ENCODE assay signal across 1 cellular context in genomic region chr12:124516850-124517249, GRCh38.
TF ChIP-seq lines count a peak whose summit lies in the region.

No MANE protein-coding gene starts in this region.

TF ChIP-seq in GM23338, 12 proteins besides CTCF, POLR2A, EP300 and RAD21 (continued from another document):
- TF ChIP-seq, protein P1, sequence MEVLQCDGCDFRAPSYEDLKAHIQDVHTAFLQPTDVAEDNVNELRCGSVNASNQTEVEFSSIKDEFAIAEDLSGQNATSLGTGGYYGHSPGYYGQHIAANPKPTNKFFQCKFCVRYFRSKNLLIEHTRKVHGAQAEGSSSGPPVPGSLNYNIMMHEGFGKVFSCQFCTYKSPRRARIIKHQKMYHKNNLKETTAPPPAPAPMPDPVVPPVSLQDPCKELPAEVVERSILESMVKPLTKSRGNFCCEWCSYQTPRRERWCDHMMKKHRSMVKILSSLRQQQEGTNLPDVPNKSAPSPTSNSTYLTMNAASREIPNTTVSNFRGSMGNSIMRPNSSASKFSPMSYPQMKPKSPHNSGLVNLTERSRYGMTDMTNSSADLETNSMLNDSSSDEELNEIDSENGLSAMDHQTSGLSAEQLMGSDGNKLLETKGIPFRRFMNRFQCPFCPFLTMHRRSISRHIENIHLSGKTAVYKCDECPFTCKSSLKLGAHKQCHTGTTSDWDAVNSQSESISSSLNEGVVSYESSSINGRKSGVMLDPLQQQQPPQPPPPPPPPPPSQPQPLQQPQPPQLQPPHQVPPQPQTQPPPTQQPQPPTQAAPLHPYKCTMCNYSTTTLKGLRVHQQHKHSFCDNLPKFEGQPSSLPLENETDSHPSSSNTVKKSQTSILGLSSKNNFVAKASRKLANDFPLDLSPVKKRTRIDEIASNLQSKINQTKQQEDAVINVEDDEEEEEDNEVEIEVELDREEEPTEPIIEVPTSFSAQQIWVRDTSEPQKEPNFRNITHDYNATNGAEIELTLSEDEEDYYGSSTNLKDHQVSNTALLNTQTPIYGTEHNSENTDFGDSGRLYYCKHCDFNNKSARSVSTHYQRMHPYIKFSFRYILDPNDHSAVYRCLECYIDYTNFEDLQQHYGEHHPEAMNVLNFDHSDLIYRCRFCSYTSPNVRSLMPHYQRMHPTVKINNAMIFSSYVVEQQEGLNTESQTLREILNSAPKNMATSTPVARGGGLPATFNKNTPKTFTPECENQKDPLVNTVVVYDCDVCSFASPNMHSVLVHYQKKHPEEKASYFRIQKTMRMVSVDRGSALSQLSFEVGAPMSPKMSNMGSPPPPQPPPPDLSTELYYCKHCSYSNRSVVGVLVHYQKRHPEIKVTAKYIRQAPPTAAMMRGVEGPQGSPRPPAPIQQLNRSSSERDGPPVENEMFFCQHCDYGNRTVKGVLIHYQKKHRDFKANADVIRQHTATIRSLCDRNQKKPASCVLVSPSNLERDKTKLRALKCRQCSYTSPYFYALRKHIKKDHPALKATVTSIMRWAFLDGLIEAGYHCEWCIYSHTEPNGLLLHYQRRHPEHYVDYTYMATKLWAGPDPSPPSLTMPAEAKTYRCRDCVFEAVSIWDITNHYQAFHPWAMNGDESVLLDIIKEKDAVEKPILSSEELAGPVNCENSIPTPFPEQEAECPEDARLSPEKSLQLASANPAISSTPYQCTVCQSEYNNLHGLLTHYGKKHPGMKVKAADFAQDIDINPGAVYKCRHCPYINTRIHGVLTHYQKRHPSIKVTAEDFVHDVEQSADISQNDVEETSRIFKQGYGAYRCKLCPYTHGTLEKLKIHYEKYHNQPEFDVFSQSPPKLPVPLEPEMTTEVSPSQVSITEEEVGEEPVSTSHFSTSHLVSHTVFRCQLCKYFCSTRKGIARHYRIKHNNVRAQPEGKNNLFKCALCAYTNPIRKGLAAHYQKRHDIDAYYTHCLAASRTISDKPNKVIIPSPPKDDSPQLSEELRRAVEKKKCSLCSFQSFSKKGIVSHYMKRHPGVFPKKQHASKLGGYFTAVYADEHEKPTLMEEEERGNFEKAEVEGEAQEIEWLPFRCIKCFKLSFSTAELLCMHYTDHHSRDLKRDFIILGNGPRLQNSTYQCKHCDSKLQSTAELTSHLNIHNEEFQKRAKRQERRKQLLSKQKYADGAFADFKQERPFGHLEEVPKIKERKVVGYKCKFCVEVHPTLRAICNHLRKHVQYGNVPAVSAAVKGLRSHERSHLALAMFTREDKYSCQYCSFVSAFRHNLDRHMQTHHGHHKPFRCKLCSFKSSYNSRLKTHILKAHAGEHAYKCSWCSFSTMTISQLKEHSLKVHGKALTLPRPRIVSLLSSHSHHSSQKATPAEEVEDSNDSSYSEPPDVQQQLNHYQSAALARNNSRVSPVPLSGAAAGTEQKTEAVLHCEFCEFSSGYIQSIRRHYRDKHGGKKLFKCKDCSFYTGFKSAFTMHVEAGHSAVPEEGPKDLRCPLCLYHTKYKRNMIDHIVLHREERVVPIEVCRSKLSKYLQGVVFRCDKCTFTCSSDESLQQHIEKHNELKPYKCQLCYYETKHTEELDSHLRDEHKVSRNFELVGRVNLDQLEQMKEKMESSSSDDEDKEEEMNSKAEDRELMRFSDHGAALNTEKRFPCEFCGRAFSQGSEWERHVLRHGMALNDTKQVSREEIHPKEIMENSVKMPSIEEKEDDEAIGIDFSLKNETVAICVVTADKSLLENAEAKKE (CRISPR knock-in tag; IDR thresholded peaks at IDR 0.05): no peak
- no peak for TF ChIP-seq ZNF331 (CRISPR knock-in tag; IDR thresholded peaks at IDR 0.05; ENCODE audit: low read depth)
- TF ChIP-seq REST (IDR thresholded peaks at IDR 0.05; ENCODE audit: unreplicated experiment): no peak
- no peak for TF ChIP-seq EZH2phosphoT487 (IDR thresholded peaks at IDR 0.05; ENCODE audit: unreplicated experiment)
